In genomic region chr1:212610575-212610967, GRCh38 we compare ENCODE assay signal across 11 cellular contexts. TPM values are rescaled to one million over a fixed set of nuclear protein-coding genes. Genes with fewer than 3 reads are reported as not detected.
DNase-seq lines count a peak whose midpoint lies in the region; ATAC-seq, FAIRE-seq and TF ChIP-seq lines count a peak whose summit lies in the region.
"Had no signal": no experiment of that assay in that cellular context is flagged by ENCODE, and none has a peak within 500 bp of the region (broad histone marks: within the 10 kb centered on the region; RNA-seq: fewer than 3 reads in every experiment).

No MANE protein-coding gene starts in this region.

- peak overlapping the region; percentile 12 for H3K27ac Mint-ChIP-seq in activated naive CD8-positive, alpha-beta T cell treated with anti-CD3 and anti-CD28 coated beads for 36 hours

- TF ChIP-seq EP300 in A549 (IDR thresholded peaks at IDR 0.05): no peak
- no peak for TF ChIP-seq EP300 in HepG2 (IDR thresholded peaks at IDR 0.05; ENCODE audit: low read depth in 2 of 2, low read length in 2 of 2)
- TF ChIP-seq EP300 in HepG2 (CRISPR knock-in tag; IDR thresholded peaks at IDR 0.05; ENCODE audit: borderline replicate concordance): no peak

- peak overlapping the region; percentile 90; the same call in 2 of the 3 replicates for H3K4me3 ChIP-seq in A549
- H3K4me3 ChIP-seq in GM12864 (ENCODE audit: low read depth, low read length): peak overlapping the region; percentile 84; the same call in 1 of the 2 replicates
- H3K4me3 ChIP-seq in HepG2 (replicated peaks in 1 of 3; ENCODE audit: insufficient read depth in 1 of 3, low read depth in 2 of 3, low read length in 3 of 3): peak overlapping the region in 1 of 3 experiments; percentile 83; a peak in 2 of 6 replicates

- no TSS peak for BruUV-seq in HepG2 (replicated peaks; lab: Mats Ljungman, UMichigan)

- H3K27me3 ChIP-seq in HepG2 (ENCODE audit: control insufficient read depth in 1 of 2, insufficient read depth in 2 of 2, low read length in 2 of 2): peaks cover 11 to 25% of the 10 kb centered on the region in 2 experiments

- H3K27me3 Mint-ChIP-seq in activated naive CD8-positive, alpha-beta T cell treated with anti-CD3 and anti-CD28 coated beads for 36 hours: peaks cover 36% of the 10 kb centered on the region

- H3K4me1 ChIP-seq in A549 (peaks cover 23% of the 10 kb centered on the region; the same call in 2 of the 3 replicates), HepG2 (ENCODE audit: insufficient read depth, low read length) (peaks cover 48% of the 10 kb centered on the region)

- peaks cover 62% of the 10 kb centered on the region for H3K4me1 Mint-ChIP-seq in activated naive CD8-positive, alpha-beta T cell treated with anti-CD3 and anti-CD28 coated beads for 36 hours

- H4K20me1 ChIP-seq in HepG2 (ENCODE audit: insufficient read depth, low read length): peaks cover 38% of the 10 kb centered on the region

- H3K9me3 ChIP-seq in A549 (no peaks in the 10 kb centered on the region), HepG2 (ENCODE audit: low read length) (no peaks in the 10 kb centered on the region)

- CTCF ChIA-PET in A549 (lab: Yijun Ruan, JAX) (interaction anchor here (1.1 to 5.8 kb wide), 3 partner anchors 20 to 133 kb away, joined by 3 to 47 read pairs (median 4); no protein-coding TSS in a partner anchor), HepG2 (lab: Yijun Ruan, JAX; ENCODE audit: low intra/inter-chr PET ratio, low total read pairs) (no interaction called here)

- TF ChIP-seq POLR2A in A549 (IDR thresholded peaks at IDR 0.05; ENCODE audit: low read length) (no peak), HepG2 (IDR thresholded peaks at IDR 0.05; ENCODE audit: insufficient read depth in 1 of 2, low read depth in 2 of 2, low read length in 2 of 2) (no peak)

- H3K27ac ChIP-seq in A549 (no peak overlapping the region), HepG2 (ENCODE audit: extremely low read length, insufficient read depth, low read length) (no peak overlapping the region)

- H3K9me3 Mint-ChIP-seq in activated naive CD8-positive, alpha-beta T cell treated with anti-CD3 and anti-CD28 coated beads for 36 hours: no peaks in the 10 kb centered on the region

- H2AFZ ChIP-seq in HepG2 (ENCODE audit: low read length): no peak overlapping the region

- TF ChIP-seq CTCF in A549 (IDR thresholded peaks at IDR 0.05) (no peak), GM12864 (IDR thresholded peaks at IDR 0.05; ENCODE audit: low read depth, low read length, missing control alignments) (no peak), HepG2 (CRISPR knock-in tag; IDR thresholded peaks at IDR 0.05) (no peak)

- in situ Hi-C loops in HepG2 (cut with HindIII; ENCODE audit: extremely low pct_ligation_motif_present, low pct_unique_long_range_greater_than_20kb): no loop called here

- DNase-seq in A549 (ENCODE audit: low read depth in 1 of 2, low spot score in 1 of 2): no peak
- no peak for DNase-seq in GM12864 (ENCODE audit: low read depth)
- DNase-seq in activated naive CD8-positive, alpha-beta T cell treated with anti-CD3 and anti-CD28 coated beads for 36 hours: no peak
- no peak for DNase-seq in HepG2 (ENCODE audit: low spot score)
- no peak for DNase-seq in NCI-H1436 (lab: John Stamatoyannopoulos, UW)
- no peak for DNase-seq in hepatic stellate cell (ENCODE audit: low spot score)
- DNase-seq: activated effector memory CD4-positive, alpha-beta T cell treated with Interleukin-2 at 50 U/mL for 16 hours; foreskin melanocyte; NCI-H1930 had no signal

- intact Hi-C loops in HepG2 (cut with micrococcal nuclease; ENCODE audit: unreplicated experiment): no loop called here

- ATAC-seq in A549 (no peak), HepG2 (no peak), GM19324 (IDR thresholded peaks at IDR 0.05; ENCODE audit: low FRiP score, unreplicated experiment) (no peak), HG02798 (IDR thresholded peaks at IDR 0.05; ENCODE audit: poor library complexity, unreplicated experiment) (no peak)

- H3K36me3 Mint-ChIP-seq in activated naive CD8-positive, alpha-beta T cell treated with anti-CD3 and anti-CD28 coated beads for 36 hours: peaks cover 47% of the 10 kb centered on the region

- WGBS in A549 (ENCODE audit: missing lambda C conversion rate): 97% methylated on average over 5 of the region's 5 CpGs
- WGBS in HepG2 (ENCODE audit: low lambda C conversion rate): 93% methylated on average over 5 of the region's 5 CpGs

- H3K9ac ChIP-seq in HepG2 (ENCODE audit: insufficient read depth, low read depth, low read length): peak overlapping the region; percentile 91; the same call in 1 of the 2 replicates

- H3K4me3 Mint-ChIP-seq in activated naive CD8-positive, alpha-beta T cell treated with anti-CD3 and anti-CD28 coated beads for 36 hours: peak overlapping the region; percentile 84

- POLR2A ChIA-PET in A549 (lab: Yijun Ruan, JAX): interaction anchor here (1.3 kb wide), 1 partner anchor 57 kb away, joined by 6 read pairs; no protein-coding TSS in a partner anchor
- POLR2A ChIA-PET in HepG2 (lab: Yijun Ruan, JAX): no interaction called here

- no peak for FAIRE-seq in A549 (lab: Jason Lieb, UNC)
- no peak for FAIRE-seq in HepG2 (lab: Jason Lieb, UNC)

- peaks cover 5 to 8% of the 10 kb centered on the region in 2 experiments for H3K36me3 ChIP-seq in HepG2 (replicated peaks in 1 of 2; ENCODE audit: control insufficient read depth in 1 of 2, insufficient read depth in 2 of 2, low read length in 2 of 2)

- TF ChIP-seq RAD21 in A549 (conservative IDR thresholded peaks at IDR 0.05 in 1 of 2, IDR thresholded peaks at IDR 0.05 in 1 of 2): no peak
- TF ChIP-seq RAD21 in HepG2 (CRISPR knock-in tag; IDR thresholded peaks at IDR 0.05): no peak

- peaks cover 18% of the 10 kb centered on the region for H3K79me2 ChIP-seq in HepG2 (ENCODE audit: insufficient read depth, low read length)

- H3K4me2 ChIP-seq in A549 (peak overlapping the region; percentile 98), HepG2 (ENCODE audit: low read depth, low read length) (peak overlapping the region; percentile 99)

TF ChIP-seq in A549, 52 proteins besides CTCF, POLR2A, EP300 and RAD21 (continues in another document):
- TF ChIP-seq HEYL (CRISPR knock-in tag; IDR thresholded peaks at IDR 0.05): no peak
- TF ChIP-seq CHD2 (IDR thresholded peaks at IDR 0.05; ENCODE audit: low read length, partially characterized antibody): no peak
- no peak for TF ChIP-seq JUNB (IDR thresholded peaks at IDR 0.05)
- TF ChIP-seq RFX5 (IDR thresholded peaks at IDR 0.05): no peak
- no peak for TF ChIP-seq ZNF302 (CRISPR knock-in tag; IDR thresholded peaks at IDR 0.05)
- no peak for TF ChIP-seq CHD4 (IDR thresholded peaks at IDR 0.05; ENCODE audit: borderline replicate concordance)
- TF ChIP-seq SREBF2 (IDR thresholded peaks at IDR 0.05): no peak
- no peak for TF ChIP-seq JUN (IDR thresholded peaks at IDR 0.05)
- no peak for TF ChIP-seq RARB (CRISPR knock-in tag; IDR thresholded peaks at IDR 0.05)

TF ChIP-seq in HepG2, 621 proteins besides CTCF, POLR2A, EP300 and RAD21 (continues in another document):
- no peak for TF ChIP-seq ZFP36L2 (CRISPR knock-in tag; IDR thresholded peaks at IDR 0.05)

RNA-seq across cellular contexts. Expression of gene ATF3, which starts 2.0 kb away (rescaled TPM):
- 33.4 and 62.9 TPM in 2 replicates for polyA plus RNA-seq in A549 (2011; rRNA removed)
- polyA plus RNA-seq in A549 (2012; cell fraction: cytosol; rRNA removed): 29.2 and 44.9 TPM in 2 replicates
- polyA plus RNA-seq in A549 (2012; cell fraction: nucleus; rRNA removed): 81.6 and 101 TPM in 2 replicates
- 4.4 to 5.0 TPM (median 4.7 TPM) in 3 replicates for polyA plus RNA-seq in A549 (2017; fragmentation: RNase III; extraction: RNeasy Plus Mini Kit Qiagen cat#74134 plus additional on column Dnase treatment)
- polyA minus RNA-seq in A549 (2011; rRNA and poly(A)+ RNA removed): 106 and 171 TPM in 2 replicates
- total RNA-seq in activated naive CD8-positive, alpha-beta T cell treated with anti-CD3 and anti-CD28 coated beads for 36 hours: 10 to 100 TPM; 42.4 to 44.9 TPM
- 3.6 and 5.0 TPM in 2 replicates for total RNA-seq in HepG2 (2016; rRNA removed; fragmentation: Illumina TruSeq; extraction: Trizol)
- total RNA-seq in HepG2 (2016; cell fraction: cytosol; rRNA removed; fragmentation: Illumina TruSeq; extraction: Trizol; ENCODE audit: low read depth): 1.9 and 2.6 TPM in 2 replicates
- 3.0 and 5.9 TPM in 2 replicates for total RNA-seq in HepG2 (2016; cell fraction: insoluble cytoplasmic fraction; rRNA removed; fragmentation: Illumina TruSeq; extraction: Trizol)
- total RNA-seq in HepG2 (2016; cell fraction: membrane; rRNA removed; fragmentation: Illumina TruSeq; extraction: Trizol): 3.1 and 3.3 TPM in 2 replicates
- total RNA-seq in HepG2 (2016; cell fraction: nucleus; rRNA removed; fragmentation: Illumina TruSeq; extraction: Trizol): 8.8 and 10.0 TPM in 2 replicates
- 13.0 and 16.4 TPM in 2 replicates for polyA plus RNA-seq in HepG2 (2011; rRNA removed)
- 8.2 and 12.1 TPM in 2 replicates for polyA plus RNA-seq in HepG2 (2011; cell fraction: cytosol; rRNA removed)
- polyA plus RNA-seq in HepG2 (2011; cell fraction: nucleus; rRNA removed): 25.9 and 26.8 TPM in 2 replicates
- 11.7 and 51.2 TPM in 2 replicates for polyA plus RNA-seq in HepG2 (2012)
- 1.0 and 1.1 TPM in 2 replicates for polyA plus RNA-seq in HepG2 (2016; cell fraction: cytosol; fragmentation: Illumina TruSeq; extraction: Trizol; ENCODE audit: low read depth)
- 4.8 and 6.8 TPM in 2 replicates for polyA plus RNA-seq in HepG2 (2016; cell fraction: insoluble cytoplasmic fraction; fragmentation: Illumina TruSeq; extraction: Trizol; ENCODE audit: low read depth)
- 1.8 and 2.5 TPM in 2 replicates for polyA plus RNA-seq in HepG2 (2016; cell fraction: membrane; fragmentation: Illumina TruSeq; extraction: Trizol; ENCODE audit: low read depth)
- polyA plus RNA-seq in HepG2 (2016; cell fraction: nucleus; fragmentation: Illumina TruSeq; extraction: Trizol; ENCODE audit: insufficient read depth, low read depth): 13.0 and 17.6 TPM in 2 replicates
- 17.2 and 17.6 TPM in 2 replicates for polyA minus RNA-seq in HepG2 (2011; rRNA and poly(A)+ RNA removed; ENCODE audit: low replicate concordance)
- 5.8 and 9.3 TPM in 2 replicates for polyA minus RNA-seq in HepG2 (2011; cell fraction: cytosol; rRNA and poly(A)+ RNA removed)
- 30.1 and 52.5 TPM in 2 replicates for polyA minus RNA-seq in HepG2 (2011; cell fraction: nucleus; rRNA and poly(A)+ RNA removed)
